Comparison of ENCODE assay signal across 16 cellular contexts in genomic region chr10:101771380-101771779, GRCh38. TPM values are rescaled to one million over a fixed set of nuclear protein-coding genes. Genes with fewer than 3 reads are reported as not detected.
DNase-seq lines count a peak whose midpoint lies in the region; ATAC-seq and TF ChIP-seq lines count a peak whose summit lies in the region.
"Had no signal": no experiment of that assay in that cellular context is flagged by ENCODE, and none has a peak within 500 bp of the region (broad histone marks: within the 10 kb centered on the region; RNA-seq: fewer than 3 reads in every experiment).

No MANE protein-coding gene starts in this region.

- no peaks in the 10 kb centered on the region for H3K79me2 ChIP-seq in SK-N-SH (ENCODE audit: insufficient read depth)

- no peak overlapping the region for H3K9ac ChIP-seq in SK-N-SH
- H3K9ac ChIP-seq: BLaER1 treated with 17β-estradiol and CSF1 and Interleukin-3, amounts not matched to agents 10 nM and 100 nM; GM23248 had no signal

- CTCF ChIA-PET in SK-N-SH (lab: Yijun Ruan, JAX) = interaction anchor here (0.8 to 4.0 kb wide), 4 partner anchors 11 to 558 kb away, joined by 3 to 35 read pairs (median 4); partner anchors contain the start of gene NPM3

- H3K4me3 Mint-ChIP-seq in progenitor cell of endocrine pancreas (ENCODE audit: low read depth) = no peak overlapping the region

- H3K9me3 Mint-ChIP-seq in progenitor cell of endocrine pancreas (ENCODE audit: low read depth) = no peaks in the 10 kb centered on the region
- H3K9me3 Mint-ChIP-seq: CD4-positive, CD25-positive, alpha-beta regulatory T cell had no signal

- TF ChIP-seq CTCF in SK-N-SH (IDR thresholded peaks at IDR 0.05) (no peak), stomach (IDR thresholded peaks at IDR 0.05) (no peak), progenitor cell of endocrine pancreas (IDR thresholded peaks at IDR 0.05; ENCODE audit: unreplicated experiment) (no peak)

- peak; percentile 18 for DNase-seq in SK-N-SH
- DNase-seq in SJCRH30 = peak in 1 of 2 experiments; percentile 72
- DNase-seq in mesenteric fat pad (ENCODE audit: low spot score) = peak; percentile 73
- DNase-seq in stomach = peak; percentile 22
- no peak for DNase-seq in NCI-H345 treated with DMSO at 0.1 percent for 48 hours (lab: John Stamatoyannopoulos, UW; ENCODE audit: unreplicated experiment)
- DNase-seq in progenitor cell of endocrine pancreas (ENCODE audit: low spot score, unreplicated experiment) = no peak
- DNase-seq: CD4-positive, CD25-positive, alpha-beta regulatory T cell; DMS 273 treated with DMSO at 0.1 percent for 48 hours; GM23248 had no signal

- H3K36me3 ChIP-seq in SK-N-SH (replicated peaks in 1 of 2; ENCODE audit: control insufficient read depth in 1 of 2, insufficient read depth in 2 of 2, low read length in 1 of 2) = no peaks in the 10 kb centered on the region
- H3K36me3 ChIP-seq in SJCRH30 = peaks cover 42% of the 10 kb centered on the region
- no peaks in the 10 kb centered on the region for H3K36me3 ChIP-seq in stomach
- H3K36me3 ChIP-seq: BLaER1 treated with 17β-estradiol and CSF1 and Interleukin-3, amounts not matched to agents 10 nM and 100 nM; HAP-1 had no signal

- peaks cover 6% of the 10 kb centered on the region for H3K4me1 Mint-ChIP-seq in progenitor cell of endocrine pancreas (ENCODE audit: low read depth)

- H3F3A ChIP-seq in SK-N-SH (replicated peaks; ENCODE audit: insufficient read depth) = no peaks in the 10 kb centered on the region

- 84% methylated on average over 10 of the region's 10 CpGs for WGBS in SK-N-SH (ENCODE audit: low lambda C conversion rate)
- 84 to 91% (median 88%) methylated on average over 10 of the region's 10 CpGs for WGBS in stomach, 5 donors

- H3K9me3 ChIP-seq in SK-N-SH = no peaks in the 10 kb centered on the region
- no peaks in the 10 kb centered on the region for H3K9me3 ChIP-seq in SJCRH30 (replicated peaks)
- H3K9me3 ChIP-seq in stomach = no peaks in the 10 kb centered on the region
- H3K9me3 ChIP-seq: BLaER1 treated with 17β-estradiol and CSF1 and Interleukin-3, amounts not matched to agents 10 nM and 100 nM; HAP-1 had no signal

- no peak for TF ChIP-seq RAD21 in SK-N-SH (IDR thresholded peaks at IDR 0.05; ENCODE audit: low read length)

- H3K4me2 ChIP-seq in SK-N-SH = no peak overlapping the region
- H3K4me2 ChIP-seq: BLaER1 treated with 17β-estradiol and CSF1 and Interleukin-3, amounts not matched to agents 10 nM and 100 nM had no signal

- no peak overlapping the region for H3K4me3 ChIP-seq in SK-N-SH (ENCODE audit: low read depth in 2 of 2, low read length in 1 of 2)
- peak overlapping the region; percentile 2; the same call in 1 of the 2 replicates for H3K4me3 ChIP-seq in SJCRH30
- no peak overlapping the region for H3K4me3 ChIP-seq in stomach
- H3K4me3 ChIP-seq: BLaER1 treated with 17β-estradiol and CSF1 and Interleukin-3, amounts not matched to agents 10 nM and 100 nM; GM23248; HAP-1 had no signal

- POLR2A ChIA-PET in SK-N-SH (lab: Yijun Ruan, JAX) = no interaction called here

- no peak overlapping the region for H3K27ac Mint-ChIP-seq in progenitor cell of endocrine pancreas
- H3K27ac Mint-ChIP-seq: CD4-positive, CD25-positive, alpha-beta regulatory T cell had no signal

- H3K27me3 Mint-ChIP-seq in progenitor cell of endocrine pancreas = peaks cover 74% of the 10 kb centered on the region

- H3K4me1 ChIP-seq in SK-N-SH (ENCODE audit: control insufficient read depth in 1 of 2, insufficient read depth in 2 of 2, low read depth in 1 of 2, low read length in 1 of 2) = no peaks in the 10 kb centered on the region; a peak in 1 of 4 replicates
- H3K4me1 ChIP-seq in SJCRH30 = peaks cover 70% of the 10 kb centered on the region
- peaks cover 17 to 33% (median 23%) of the 10 kb centered on the region in 4 donors for H3K4me1 ChIP-seq in stomach
- H3K4me1 ChIP-seq: BLaER1 treated with 17β-estradiol and CSF1 and Interleukin-3, amounts not matched to agents 10 nM and 100 nM; HAP-1 had no signal

- intact Hi-C loops in stomach (cut with DNase I; ENCODE audit: low total_unique reads) = no loop called here

- no peaks in the 10 kb centered on the region for H4K20me1 ChIP-seq in SK-N-SH (ENCODE audit: insufficient read depth)

- H2AFZ ChIP-seq in SK-N-SH (ENCODE audit: low read depth) = no peak overlapping the region
- H2AFZ ChIP-seq: GM23248 had no signal

- no peaks in the 10 kb centered on the region for H3K9me2 ChIP-seq in SK-N-SH

- TF ChIP-seq POLR2A in stomach (IDR thresholded peaks at IDR 0.05) = no peak

- H3K27ac ChIP-seq in SK-N-SH (ENCODE audit: low read depth in 2 of 2, low read length in 1 of 2) (no peak overlapping the region), SJCRH30 (peak overlapping the region; percentile 100), stomach (no peak overlapping the region)
- H3K27ac ChIP-seq: 22Rv1; BLaER1 treated with 17β-estradiol and CSF1 and Interleukin-3, amounts not matched to agents 10 nM and 100 nM; GM23248 had no signal

- H3K36me3 Mint-ChIP-seq in progenitor cell of endocrine pancreas (ENCODE audit: insufficient read depth) = no peaks in the 10 kb centered on the region
- H3K36me3 Mint-ChIP-seq: CD4-positive, CD25-positive, alpha-beta regulatory T cell had no signal

- ATAC-seq in SK-N-SH treated with all-trans-retinoic acid at 6 μM for 48 hours = no peak
- ATAC-seq in GM18498 (IDR thresholded peaks at IDR 0.05; ENCODE audit: unreplicated experiment) = no peak
- ATAC-seq: HepG2 had no signal

- no peak for TF ChIP-seq EP300 in SK-N-SH (IDR thresholded peaks at IDR 0.05; ENCODE audit: borderline replicate concordance in 1 of 2, low read depth in 1 of 2, low read length in 1 of 2)
- TF ChIP-seq EP300 in stomach (IDR thresholded peaks at IDR 0.05) = no peak

- H3K27me3 ChIP-seq in SK-N-SH (ENCODE audit: insufficient read depth) = no peaks in the 10 kb centered on the region
- H3K27me3 ChIP-seq in SJCRH30 = no peaks in the 10 kb centered on the region
- H3K27me3 ChIP-seq in stomach = peaks cover 32 to 100% (median 67%) of the 10 kb centered on the region in 3 donors

TF ChIP-seq in SK-N-SH, 30 proteins besides CTCF, POLR2A, EP300 and RAD21:
- TF ChIP-seq TEAD4 (IDR thresholded peaks at IDR 0.05; ENCODE audit: borderline replicate concordance, insufficient read depth) = no peak
- no peak for TF ChIP-seq MAX (IDR thresholded peaks at IDR 0.05; ENCODE audit: low read depth)
- TF ChIP-seq NRF1 (IDR thresholded peaks at IDR 0.05; ENCODE audit: low read depth, low read length) = no peak
- TF ChIP-seq GATA2 (CRISPR knock-in tag; IDR thresholded peaks at IDR 0.05) = no peak
- no peak for TF ChIP-seq TAF1 (IDR thresholded peaks at IDR 0.05; ENCODE audit: borderline replicate concordance, low read depth, low read length)

TF ChIP-seq in SK-N-SH treated with all-trans-retinoic acid at 6 μM for 48 hours, 23 proteins besides CTCF, POLR2A, EP300 and RAD21:
- TF ChIP-seq TOX (CRISPR knock-in tag; IDR thresholded peaks at IDR 0.05; ENCODE audit: borderline replicate concordance) = no peak
- no peak for TF ChIP-seq OSR1 (CRISPR knock-in tag; IDR thresholded peaks at IDR 0.05)
TF ChIP-seq in SK-N-SH treated with all-trans-retinoic acid at 6 μM for 48 hours: peak in this region for 0.

RNA-seq across cellular contexts. Expression of gene FGF8, which starts 4.5 kb away (rescaled TPM):
- polyA plus RNA-seq in SK-N-SH (2012; rRNA removed) (0.34 TPM in 1 of 2 replicates, not detected in the other), stomach (not detected)
- 0.06 TPM in 1 of 2 replicates, not detected in the other for polyA plus RNA-seq in SK-N-SH (2012; cell fraction: cytosol; rRNA removed)
- polyA plus RNA-seq in SK-N-SH (2012; cell fraction: nucleus; rRNA removed) = 1.1 and 1.8 TPM in 2 replicates
- total RNA-seq in SJCRH30 (2014; rRNA removed; shearing (Covaris generic)) = 115 and 123 TPM in 2 replicates
- total RNA-seq in mesenteric fat pad (not detected), stomach (not detected), progenitor cell of endocrine pancreas (0.69 and 2.4 TPM in 2 replicates)
- total RNA-seq: A673; CD4-positive, CD25-positive, alpha-beta regulatory T cell; GM23248; HepG2 had no signal
- polyA plus RNA-seq: CD4-positive, CD25-positive, alpha-beta regulatory T cell; GM23248; HepG2 had no signal

RNA-seq across cellular contexts. Expression of gene NPM3, which starts 11.9 kb away (rescaled TPM):
- polyA plus RNA-seq in SK-N-SH (2012; rRNA removed) (89.3 and 105 TPM in 2 replicates), stomach (10 to 100 TPM; 22.0 to 30.2 (median 26.0) TPM)
- polyA plus RNA-seq in SK-N-SH (2012; cell fraction: cytosol; rRNA removed) = 71.2 and 96.6 TPM in 2 replicates
- 43.9 and 55.4 TPM in 2 replicates for polyA plus RNA-seq in SK-N-SH (2012; cell fraction: nucleus; rRNA removed)
- 238 and 287 TPM in 2 replicates for total RNA-seq in SJCRH30 (2014; rRNA removed; shearing (Covaris generic))
- total RNA-seq in mesenteric fat pad (18.8 TPM), stomach (10 to 100 TPM in 3 of 5 donors, 1 to 10 TPM in 1, not detected in 1; 2.3 to 68.1 (median 32.6) TPM), progenitor cell of endocrine pancreas (39.3 and 44.1 TPM in 2 replicates)

RNA-seq across cellular contexts. Expression of gene OGA, which starts 46.9 kb away (rescaled TPM):
- polyA plus RNA-seq in SK-N-SH (2012; rRNA removed) (24.8 and 36.6 TPM in 2 replicates), stomach (10 to 100 TPM; 18.9 to 41.7 (median 28.0) TPM)
- polyA plus RNA-seq in SK-N-SH (2012; cell fraction: cytosol; rRNA removed) = 23.2 and 28.1 TPM in 2 replicates
- polyA plus RNA-seq in SK-N-SH (2012; cell fraction: nucleus; rRNA removed) = 70.8 and 133 TPM in 2 replicates
- 110 and 132 TPM in 2 replicates for total RNA-seq in SJCRH30 (2014; rRNA removed; shearing (Covaris generic))
- total RNA-seq in mesenteric fat pad (92.7 TPM), stomach (100 to 1,000 TPM; 123 to 312 (median 233) TPM), progenitor cell of endocrine pancreas (138 and 148 TPM in 2 replicates)

Comparison
In these comparisons a context has a peak if more than half of its experiments do, and no peak if none do; other contexts are left out.
1. DNase-seq: peak in SK-N-SH (single experiment), mesenteric fat pad (single experiment) and stomach (single experiment); none in NCI-H345 treated with DMSO at 0.1 percent for 48 hours (single experiment) and progenitor cell of endocrine pancreas (single experiment).
2. RNA of gene FGF8, which starts 4.5 kb away (total RNA-seq): 115 to 123 TPM in SJCRH30; 0.69 to 2.4 TPM in progenitor cell of endocrine pancreas, not detected in mesenteric fat pad (single experiment) and not detected in stomach; every median in the first group is over 10 times any median in the second.